In genomic region chr13:33722216-33722900, GRCh38 we compare ENCODE assay signal across 9 cellular contexts.
DNase-seq lines count a peak whose midpoint lies in the region; ATAC-seq, FAIRE-seq and TF ChIP-seq lines count a peak whose summit lies in the region.
"Had no signal": no experiment of that assay in that cellular context is flagged by ENCODE, and none has a peak within 500 bp of the region (broad histone marks: within the 10 kb centered on the region; RNA-seq: fewer than 3 reads in every experiment).

No MANE protein-coding gene starts in this region.

- no peak for FAIRE-seq in GM12878 (lab: Jason Lieb, UNC)
- peak; percentile 71 for FAIRE-seq in pancreas (lab: Jason Lieb, UNC)

- no TSS peak for BruUV-seq in GM12878 (replicated peaks; lab: Mats Ljungman, UMichigan)

- TF ChIP-seq CTCF in GM12878 (IDR thresholded peaks at IDR 0.05 in 2 of 3, conservative IDR thresholded peaks at IDR 0.05 in 1 of 3; ENCODE audit: control insufficient read depth in 2 of 3, extremely low read depth in 1 of 3, insufficient read depth in 1 of 3, low read depth in 3 of 3, low read length in 3 of 3) (no peak), pancreas (IDR thresholded peaks at IDR 0.05) (no peak)

- ATAC-seq in GM18498 (IDR thresholded peaks at IDR 0.05; ENCODE audit: unreplicated experiment) (peak; percentile 48), HG03066 (IDR thresholded peaks at IDR 0.05; ENCODE audit: low read depth, unreplicated experiment) (peak; percentile 49), GM12878 (peak; percentile 74), pancreas (peak in 3 of 4 donors; percentile 14 to 50 (median 27)), GM21619 (IDR thresholded peaks at IDR 0.05; ENCODE audit: unreplicated experiment) (no peak), GM18861 (IDR thresholded peaks at IDR 0.05; ENCODE audit: unreplicated experiment) (no peak)

- intact Hi-C loops in GM12878 (cut with micrococcal nuclease; ENCODE audit: unreplicated experiment) (loop anchor here (2.0 to 10.0 kb wide), 4 partner anchors 352 to 1135 kb away; partner anchors contain the start of gene PDS5B), pancreas (cut with DNase I) (no loop called here)

- H3K4me3 ChIP-seq in GM12878, result 0 out of 2 replicates have a peak overlapping the region, but pooled peaks have one; percentile 6
- H3K4me3 ChIP-seq in pancreas, result no peak overlapping the region

- peaks cover 26% of the 10 kb centered on the region for H3K4me1 ChIP-seq in GM12878 (ENCODE audit: control insufficient read depth, insufficient read depth, low read length)
- H3K4me1 ChIP-seq in pancreas, result peaks cover 0 to 15% (median 10%) of the 10 kb centered on the region in 3 donors

- H3K4me2 ChIP-seq in GM12878 (ENCODE audit: control insufficient read depth, insufficient read depth), result peak overlapping the region; percentile 66

- SMC1A ChIA-PET in GM12878 (lab: Charles Lee; ENCODE audit: uncharacterized antibody, unreplicated experiment), result interaction anchor here (0.8 to 5.7 kb wide), 21 partner anchors 9 to 572 kb away, joined by 3 to 134 read pairs (median 4); no protein-coding TSS in a partner anchor

- H3K36me3 ChIP-seq in GM12878 (ENCODE audit: control insufficient read depth in 2 of 2, insufficient read depth in 2 of 2, low read length in 1 of 2), result no peaks in the 10 kb centered on the region
- no peaks in the 10 kb centered on the region for H3K36me3 ChIP-seq in pancreas

- H3K79me2 ChIP-seq in GM12878 (ENCODE audit: control insufficient read depth, insufficient read depth, low read length), result no peaks in the 10 kb centered on the region

- H3K27me3 ChIP-seq in GM12878 (replicated peaks in 1 of 2; ENCODE audit: control insufficient read depth in 2 of 2, insufficient read depth in 2 of 2, low read length in 1 of 2), result no peaks in the 10 kb centered on the region
- H3K27me3 ChIP-seq in pancreas, result no peaks in the 10 kb centered on the region

- POLR2A ChIA-PET in GM12878 (lab: Charles Lee), result interaction anchor here (1.2 to 3.9 kb wide), 2 partner anchors 44 to 179 kb away, joined by 7 to 20 read pairs; no protein-coding TSS in a partner anchor

- TF ChIP-seq RAD21 in GM12878 (IDR thresholded peaks at IDR 0.05; ENCODE audit: insufficient read depth, low read depth, low read length), result no peak

- DNase-seq in GM12878 (ENCODE audit: low read depth, low spot score) (no peak), pancreas (no peak), DMS79 treated with DMSO at 0.1 percent for 48 hours (lab: John Stamatoyannopoulos, UW) (no peak), erythroblast (lab: John Stamatoyannopoulos, UW) (no peak)
- DNase-seq: activated naive CD4-positive, alpha-beta T cell treated with anti-CD3 and anti-CD28 coated beads, Interleukin-2, amount 50 U/mL, for 16 hours had no signal

- CTCF ChIA-PET in GM12878 (lab: Yijun Ruan, JAX), result interaction anchor here (0.7 to 5.7 kb wide), 15 partner anchors 13 to 1442 kb away, joined by 3 to 93 read pairs (median 5); partner anchors contain the start of gene PDS5B

- H3K27ac ChIP-seq in GM12878 (ENCODE audit: control insufficient read depth, insufficient read depth) (peak overlapping the region; percentile 78), pancreas (peak overlapping the region in 2 of 4 donors; percentile 11 to 34)

- RAD21 ChIA-PET in GM12878 (lab: Charles Lee; ENCODE audit: unreplicated experiment), result interaction anchor here (0.5 to 6.4 kb wide), 17 partner anchors 12 to 1136 kb away, joined by 3 to 132 read pairs (median 4); partner anchors contain the start of genes PDS5B and RFC3

- 2% methylated on average over 3 of the region's 3 CpGs for WGBS in GM12878 (ENCODE audit: insufficient coverage, insufficient replicate concordance, low lambda C conversion rate, missing lambda C conversion rate)
- WGBS in pancreas, 2 donors, result 29 to 38% methylated on average over 3 of the region's 3 CpGs

- peak overlapping the region; percentile 76 for H2AFZ ChIP-seq in GM12878 (ENCODE audit: control insufficient read depth, low read depth, low read length)

- no peaks in the 10 kb centered on the region; the same call in 1 of the 3 replicates for H3K9me3 ChIP-seq in GM12878 (replicated peaks; ENCODE audit: control insufficient read depth, insufficient read depth, low read length)
- no peaks in the 10 kb centered on the region for H3K9me3 ChIP-seq in pancreas

- no peak overlapping the region for H3K9ac ChIP-seq in GM12878 (ENCODE audit: control insufficient read depth, insufficient read depth, low read length)

- in situ Hi-C loops in GM12878 (cut with MboI), result loop anchor here (5.0 to 25.0 kb wide), 4 partner anchors 40 to 1135 kb away; partner anchors contain the start of gene PDS5B

- TF ChIP-seq POLR2A in GM12878 (IDR thresholded peaks at IDR 0.05; ENCODE audit: low read depth, low read length) (no peak), erythroblast (IDR thresholded peaks at IDR 0.05; ENCODE audit: low read length) (no peak)

- no peaks in the 10 kb centered on the region for H4K20me1 ChIP-seq in GM12878 (ENCODE audit: control insufficient read depth, insufficient read depth)

- 0 out of 4 replicates have a peak, but pooled peaks have one; percentile 15 to 49 for TF ChIP-seq EP300 in GM12878 (IDR thresholded peaks at IDR 0.05; ENCODE audit: borderline replicate concordance in 1 of 2, control insufficient read depth in 1 of 2, low read depth in 2 of 2, low read length in 2 of 2)

TF ChIP-seq in GM12878, 131 proteins besides CTCF, POLR2A, EP300 and RAD21 (continues in another document):
- 0 out of 2 replicates have a peak, but pooled peaks have one; percentile 17 for TF ChIP-seq JUNB (IDR thresholded peaks at IDR 0.05)
- no peak for TF ChIP-seq RCOR1 (conservative IDR thresholded peaks at IDR 0.05; ENCODE audit: low read depth, low read length)
- TF ChIP-seq ASH2L (IDR thresholded peaks at IDR 0.05; ENCODE audit: borderline replicate concordance, low read depth), result 0 out of 2 replicates have a peak, but pooled peaks have one; percentile 44
- TF ChIP-seq, protein P1, sequence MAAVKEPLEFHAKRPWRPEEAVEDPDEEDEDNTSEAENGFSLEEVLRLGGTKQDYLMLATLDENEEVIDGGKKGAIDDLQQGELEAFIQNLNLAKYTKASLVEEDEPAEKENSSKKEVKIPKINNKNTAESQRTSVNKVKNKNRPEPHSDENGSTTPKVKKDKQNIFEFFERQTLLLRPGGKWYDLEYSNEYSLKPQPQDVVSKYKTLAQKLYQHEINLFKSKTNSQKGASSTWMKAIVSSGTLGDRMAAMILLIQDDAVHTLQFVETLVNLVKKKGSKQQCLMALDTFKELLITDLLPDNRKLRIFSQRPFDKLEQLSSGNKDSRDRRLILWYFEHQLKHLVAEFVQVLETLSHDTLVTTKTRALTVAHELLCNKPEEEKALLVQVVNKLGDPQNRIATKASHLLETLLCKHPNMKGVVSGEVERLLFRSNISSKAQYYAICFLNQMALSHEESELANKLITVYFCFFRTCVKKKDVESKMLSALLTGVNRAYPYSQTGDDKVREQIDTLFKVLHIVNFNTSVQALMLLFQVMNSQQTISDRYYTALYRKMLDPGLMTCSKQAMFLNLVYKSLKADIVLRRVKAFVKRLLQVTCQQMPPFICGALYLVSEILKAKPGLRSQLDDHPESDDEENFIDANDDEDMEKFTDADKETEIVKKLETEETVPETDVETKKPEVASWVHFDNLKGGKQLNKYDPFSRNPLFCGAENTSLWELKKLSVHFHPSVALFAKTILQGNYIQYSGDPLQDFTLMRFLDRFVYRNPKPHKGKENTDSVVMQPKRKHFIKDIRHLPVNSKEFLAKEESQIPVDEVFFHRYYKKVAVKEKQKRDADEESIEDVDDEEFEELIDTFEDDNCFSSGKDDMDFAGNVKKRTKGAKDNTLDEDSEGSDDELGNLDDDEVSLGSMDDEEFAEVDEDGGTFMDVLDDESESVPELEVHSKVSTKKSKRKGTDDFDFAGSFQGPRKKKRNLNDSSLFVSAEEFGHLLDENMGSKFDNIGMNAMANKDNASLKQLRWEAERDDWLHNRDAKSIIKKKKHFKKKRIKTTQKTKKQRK (IDR thresholded peaks at IDR 0.05; ENCODE audit: low read depth, low read length), result no peak
- TF ChIP-seq SREBF1 (IDR thresholded peaks at IDR 0.05; ENCODE audit: low read length), result no peak
- TF ChIP-seq BCL3 (IDR thresholded peaks at IDR 0.05; ENCODE audit: borderline replicate concordance, insufficient read depth, low read depth, low read length, poor library complexity, severe bottlenecking), result no peak
- TF ChIP-seq FOXM1 (IDR thresholded peaks at IDR 0.05; ENCODE audit: low read depth, low read length), result 0 out of 2 replicates have a peak, but pooled peaks have one; percentile 11
- TF ChIP-seq BACH1 (IDR thresholded peaks at IDR 0.05; ENCODE audit: borderline replicate concordance), result no peak
- no peak for TF ChIP-seq LARP7 (IDR thresholded peaks at IDR 0.05)
- peak; percentile 28; the same call in 1 of the 2 replicates for TF ChIP-seq ATF2 (IDR thresholded peaks at IDR 0.05; ENCODE audit: low read length)
- no peak for TF ChIP-seq KAT2A (conservative IDR thresholded peaks at IDR 0.05; ENCODE audit: control insufficient read depth, low read depth, low read length)
- TF ChIP-seq ZNF384 (IDR thresholded peaks at IDR 0.05; ENCODE audit: borderline replicate concordance, low read depth, low read length), result 0 out of 2 replicates have a peak, but pooled peaks have one; percentile 12

Comparison
In these comparisons a context has a peak if more than half of its experiments do, and no peak if none do; other contexts are left out.
1. ATAC-seq: peak in GM18498 (single experiment), HG03066 (single experiment), GM12878 (single experiment) and pancreas (3 of 4); none in GM21619 (single experiment) and GM18861 (single experiment).